12 cellular contexts compared by ENCODE assay signal in the genomic region with DNA sequence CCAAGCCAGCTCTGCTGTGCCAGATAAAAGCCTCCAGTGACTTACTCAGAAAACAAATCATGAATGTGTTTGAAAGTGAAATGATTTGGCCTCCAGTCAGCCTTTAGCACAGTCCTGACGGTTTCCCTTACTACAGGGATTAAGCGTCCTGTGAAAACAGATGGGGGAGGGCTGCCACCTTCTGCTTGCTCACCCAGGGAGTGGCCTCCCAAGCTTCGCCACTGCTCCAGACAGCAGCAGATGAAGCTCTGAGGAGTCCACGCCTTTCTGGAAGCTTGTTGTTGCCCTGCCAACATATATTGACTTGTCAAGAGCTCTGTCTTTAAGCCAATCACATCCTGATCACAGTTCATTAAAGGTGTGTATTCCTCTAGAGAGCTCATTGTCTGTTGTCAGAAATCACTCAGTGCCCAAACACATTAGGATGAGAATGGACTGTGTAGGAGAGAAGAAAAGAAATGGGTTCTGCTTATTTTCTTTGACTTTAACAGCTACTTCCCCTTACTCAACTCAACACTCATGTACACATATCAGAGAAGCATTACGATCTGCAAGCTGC. TPM values are rescaled to one million over a fixed set of nuclear protein-coding genes. Genes with fewer than 3 reads are reported as not detected.
DNase-seq lines count a peak whose midpoint lies in the region; ATAC-seq and TF ChIP-seq lines count a peak whose summit lies in the region.
"Had no signal": no experiment of that assay in that cellular context is flagged by ENCODE, and none has a peak within 500 bp of the region (broad histone marks: within the 10 kb centered on the region; RNA-seq: fewer than 3 reads in every experiment).

No MANE protein-coding gene starts in this region.

- H3K27me3 Mint-ChIP-seq in endothelial cell (ENCODE audit: unreplicated experiment) = no peaks in the 10 kb centered on the region

- DNase-seq in Right ventricle myocardium superior (peak; percentile 48), right atrium auricular region (ENCODE audit: low spot score) (no peak), astrocyte of the hippocampus (ENCODE audit: low read depth, low spot score) (peak; percentile 4), lung (ENCODE audit: low spot score) (no peak), endothelial cell (ENCODE audit: low spot score) (no peak)
- no peak for DNase-seq in stimulated activated CD4-positive, alpha-beta T cell treated with anti-CD3 and anti-CD28 coated beads, Interleukin-15, amount 100 ng/mL, for 24 hours
- no peak for DNase-seq in activated naive CD4-positive, alpha-beta T cell treated with Interleukin-2 at 50 U/mL for 16 hours
- DNase-seq: BE2C, heart right ventricle, NCI-H1092 treated with DMSO at 0.1 percent for 48 hours had no signal

- no peak overlapping the region for H3K4me3 ChIP-seq in right atrium auricular region
- no peak overlapping the region for H3K4me3 ChIP-seq in lung
- H3K4me3 ChIP-seq: adrenal gland, heart right ventricle had no signal

- no peak overlapping the region for H3K4me3 Mint-ChIP-seq in endothelial cell (ENCODE audit: unreplicated experiment)

- TF ChIP-seq CTCF in right atrium auricular region (IDR thresholded peaks at IDR 0.05) (no peak), lung (IDR thresholded peaks at IDR 0.05; ENCODE audit: control extremely low read depth, extremely low read depth) (no peak), endothelial cell (IDR thresholded peaks at IDR 0.05; ENCODE audit: unreplicated experiment) (no peak)

- H3K27ac ChIP-seq in right atrium auricular region = no peak overlapping the region
- H3K27ac ChIP-seq in lung (ENCODE audit: low read depth in 1 of 2, low read length in 1 of 2) = peak overlapping the region in 1 of 2 donors; percentile 31

- H3K4me1 ChIP-seq in right atrium auricular region (no peaks in the 10 kb centered on the region), lung (ENCODE audit: control insufficient read depth in 2 of 2, insufficient read depth in 2 of 2, low read length in 2 of 2) (no peaks in the 10 kb centered on the region)
- H3K4me1 ChIP-seq: adrenal gland, BE2C had no signal

- H3K36me3 Mint-ChIP-seq in endothelial cell (ENCODE audit: low read depth, unreplicated experiment) = no peaks in the 10 kb centered on the region

- H3K9me3 ChIP-seq in right atrium auricular region (no peaks in the 10 kb centered on the region), lung (ENCODE audit: control insufficient read depth in 2 of 2, insufficient read depth in 1 of 2, low read length in 1 of 2) (no peaks in the 10 kb centered on the region)
- H3K9me3 ChIP-seq: adrenal gland, BE2C, heart right ventricle had no signal

- H3K27me3 ChIP-seq in right atrium auricular region (no peaks in the 10 kb centered on the region), lung (ENCODE audit: control insufficient read depth, insufficient read depth) (no peaks in the 10 kb centered on the region)
- H3K27me3 ChIP-seq: adrenal gland, BE2C, heart right ventricle had no signal

- no peak overlapping the region for H3K27ac Mint-ChIP-seq in endothelial cell (ENCODE audit: unreplicated experiment)

- peaks cover 8% of the 10 kb centered on the region for H3K4me1 Mint-ChIP-seq in endothelial cell (ENCODE audit: unreplicated experiment)

- WGBS in lung, 2 donors = 43 to 55% methylated on average over 5 of the region's 5 CpGs

- no peaks in the 10 kb centered on the region for H3K9me3 Mint-ChIP-seq in endothelial cell (ENCODE audit: unreplicated experiment)

- ATAC-seq in Right ventricle myocardium superior (ENCODE audit: poor library complexity) (peak; percentile 72), lung (ENCODE audit: insufficient read depth, low FRiP score) (peak; percentile 62), HG02885 (IDR thresholded peaks at IDR 0.05; ENCODE audit: poor library complexity, unreplicated experiment) (no peak)

- intact Hi-C loops in Right ventricle myocardium superior (cut with DNase I) = no loop called here

- H3K36me3 ChIP-seq in right atrium auricular region (no peaks in the 10 kb centered on the region), lung (ENCODE audit: control insufficient read depth in 2 of 2, insufficient read depth in 2 of 2, low read length in 2 of 2) (no peaks in the 10 kb centered on the region)
- H3K36me3 ChIP-seq: adrenal gland, BE2C, heart right ventricle had no signal

RNA-seq across cellular contexts. Expression of gene FYB1, which starts 4.9 kb away (rescaled TPM):
- total RNA-seq in Right ventricle myocardium superior (4.2 TPM), right atrium auricular region (1 to 10 TPM; 1.8 to 8.4 TPM), lung (10 to 100 TPM; 31.2 to 33.9 TPM), endothelial cell (ENCODE audit: unreplicated experiment) (0.31 TPM)
- polyA plus RNA-seq in lung = 10 to 100 TPM in 1 of 2 donors, 1 to 10 TPM in 1; 4.5 to 51.4 TPM

Comparison
In these comparisons a context has a peak if more than half of its experiments do, and no peak if none do; other contexts are left out.
1. DNase-seq: peak in Right ventricle myocardium superior (single experiment) and astrocyte of the hippocampus (single experiment); none in right atrium auricular region (single experiment), lung (single experiment), stimulated activated CD4-positive, alpha-beta T cell treated with anti-CD3 and anti-CD28 coated beads, Interleukin-15, amount 100 ng/mL, for 24 hours (single experiment), endothelial cell (single experiment) and activated naive CD4-positive, alpha-beta T cell treated with Interleukin-2 at 50 U/mL for 16 hours (single experiment).